ENCODE assay signal across 9 cellular contexts in the genomic region with DNA sequence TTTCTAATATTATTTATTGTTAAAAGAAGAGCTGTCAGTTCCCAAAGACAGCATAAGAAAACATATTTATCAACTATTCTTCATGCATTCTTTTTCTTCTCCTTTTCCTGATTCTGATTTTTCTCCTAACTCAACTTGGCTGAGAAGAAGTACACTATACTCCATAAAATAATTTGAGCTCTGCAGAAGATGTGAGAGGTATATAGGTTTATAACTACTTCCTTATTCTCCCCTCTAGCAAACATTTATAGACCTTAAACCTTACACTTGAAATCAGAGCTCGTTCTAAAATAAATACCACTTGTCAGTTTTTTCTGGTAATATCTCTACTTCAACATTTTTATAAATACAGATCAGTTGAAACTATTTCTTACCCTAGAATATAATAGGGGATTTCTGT.
"Had no signal": no experiment of that assay in that cellular context is flagged by ENCODE, and none has a peak within 500 bp of the region (broad histone marks: within the 10 kb centered on the region; RNA-seq: fewer than 3 reads in every experiment).

No MANE protein-coding gene starts in this region.

- DNase-seq: GM23248, GOT3, H7, HFFc6, IMR-90 had no signal

- H3K27ac Mint-ChIP-seq: HFFc6 had no signal

- H3K9me3 ChIP-seq: HAP-1 had no signal

- H3K9ac ChIP-seq: GM23248 had no signal

- H3K4me3 ChIP-seq: GM23248, HAP-1, K562 had no signal

- ATAC-seq: HCT116, K562 had no signal

- H3K4me3 Mint-ChIP-seq: HFFc6 had no signal

- H3K27ac ChIP-seq: GM23248, HL-60 had no signal

- H3K36me3 ChIP-seq: HAP-1 had no signal
